In genomic region chr2:138121769-138122661, GRCh38 we compare ENCODE assay signal across 1 cellular context.
A peak's percentile ranks its signal among the peaks of the same experiment; 100 is the strongest.
TF ChIP-seq lines count a peak whose summit lies in the region.

No MANE protein-coding gene starts in this region.

TF ChIP-seq in HepG2, 621 proteins besides CTCF, POLR2A, EP300 and RAD21 (continued from another document):
- 0 out of 2 replicates have a peak, but pooled peaks have one; percentile 24 for TF ChIP-seq HMG20A (CRISPR knock-in tag; IDR thresholded peaks at IDR 0.05; ENCODE audit: borderline replicate concordance)
- TF ChIP-seq ATF7 (IDR thresholded peaks at IDR 0.05), result peak; percentile 60
- no peak for TF ChIP-seq ATF7 (CRISPR knock-in tag; IDR thresholded peaks at IDR 0.05)
- TF ChIP-seq ZNF496 (CRISPR knock-in tag; IDR thresholded peaks at IDR 0.05; ENCODE audit: insufficient replicate concordance), result no peak
- peak; percentile 32; the same call in 1 of the 2 replicates for TF ChIP-seq RBAK (CRISPR knock-in tag; IDR thresholded peaks at IDR 0.05)
TF ChIP-seq in HepG2: peak in this region for 4.
